1 cellular context compared by ENCODE assay signal in the genomic region with DNA sequence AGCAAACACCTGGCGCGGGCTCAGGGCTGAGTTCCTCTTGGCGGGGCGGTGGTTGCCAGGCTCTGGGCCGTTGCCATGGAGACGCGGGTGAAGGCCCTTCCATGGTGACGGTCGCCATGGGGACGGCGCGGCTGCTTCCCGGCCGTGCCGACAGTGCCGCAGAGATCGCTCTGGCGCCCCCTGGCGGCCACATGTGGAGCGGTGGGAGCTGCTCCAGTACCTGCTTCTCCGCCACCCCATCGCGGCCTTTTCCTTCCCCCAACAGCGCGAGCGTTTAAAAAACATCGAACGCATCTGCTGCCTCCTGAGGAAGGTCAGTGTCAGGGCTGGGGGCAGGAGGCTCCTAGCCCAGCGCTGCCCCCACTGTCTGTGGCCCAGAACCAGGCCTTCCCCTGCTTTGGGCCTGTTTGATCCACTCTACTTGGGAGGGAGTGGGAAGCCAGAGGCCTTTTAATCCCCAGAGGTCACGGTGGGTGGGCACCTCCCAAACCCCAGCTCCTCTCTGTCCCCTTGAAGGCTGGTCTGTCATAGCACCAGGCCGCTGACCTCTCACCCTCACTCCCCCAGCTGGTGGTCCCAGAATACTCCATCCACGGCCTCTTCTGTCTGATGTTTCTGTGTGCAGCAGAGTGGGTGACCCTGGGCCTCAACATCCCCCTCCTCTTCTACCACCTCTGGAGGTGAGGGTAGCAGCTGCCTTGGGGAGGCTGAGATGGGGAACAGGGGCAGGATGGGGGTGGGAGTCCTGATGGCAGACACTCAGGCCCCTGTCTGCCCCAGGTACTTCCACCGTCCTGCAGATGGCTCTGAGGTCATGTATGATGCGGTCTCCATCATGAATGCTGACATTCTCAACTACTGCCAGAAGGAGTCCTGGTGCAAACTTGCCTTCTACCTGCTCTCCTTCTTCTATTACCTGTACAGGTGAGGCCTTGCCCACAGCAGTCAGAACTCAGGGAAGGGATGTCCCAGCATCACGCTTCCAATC.
TF ChIP-seq lines count a peak whose summit lies in the region.

No MANE protein-coding gene starts in this region.

TF ChIP-seq in IMR-90, 13 proteins besides CTCF, POLR2A, EP300 and RAD21 (continued from another document):
- no peak for TF ChIP-seq ELK1 (IDR thresholded peaks at IDR 0.05; ENCODE audit: borderline replicate concordance, low read depth, low read length)
